Comparison of ENCODE assay signal across 1 cellular context in the genomic region with DNA sequence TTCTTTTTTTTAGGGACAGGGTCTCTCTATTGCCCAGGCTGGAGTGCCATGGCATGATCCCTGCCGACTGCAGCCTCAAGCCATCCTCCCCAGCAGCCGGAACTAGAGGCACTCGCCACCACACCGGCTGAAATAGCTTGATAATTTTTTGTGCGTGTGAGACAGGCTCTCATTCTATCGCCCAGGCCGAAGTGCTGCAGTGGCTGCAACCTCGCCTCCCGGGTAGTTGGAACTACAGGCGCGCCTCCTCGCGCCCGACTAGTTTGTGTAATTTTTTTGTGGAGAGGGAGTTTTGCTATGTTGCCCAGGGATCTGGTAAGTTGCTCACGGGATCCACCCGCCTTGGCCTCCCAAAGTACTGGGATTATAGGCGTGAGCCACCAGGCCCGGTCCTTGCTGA.
TF ChIP-seq lines count a peak whose summit lies in the region.

No MANE protein-coding gene starts in this region.

TF ChIP-seq in HepG2, 621 proteins besides CTCF, POLR2A, EP300 and RAD21:
- TF ChIP-seq FOXO1 (CRISPR knock-in tag; IDR thresholded peaks at IDR 0.05), result no peak
- TF ChIP-seq RFX5 (IDR thresholded peaks at IDR 0.05; ENCODE audit: low read depth, low read length), result no peak
- no peak for TF ChIP-seq FOXA1 (IDR thresholded peaks at IDR 0.05)
- TF ChIP-seq FOXA1 (CRISPR knock-in tag; IDR thresholded peaks at IDR 0.05), result no peak
- no peak for TF ChIP-seq ZNF329 (CRISPR knock-in tag; IDR thresholded peaks at IDR 0.05; ENCODE audit: low read depth)
- no peak for TF ChIP-seq ZBTB21 (CRISPR knock-in tag; IDR thresholded peaks at IDR 0.05)
- TF ChIP-seq NFRKB (IDR thresholded peaks at IDR 0.05), result no peak
- no peak for TF ChIP-seq ZNF354B (CRISPR knock-in tag; IDR thresholded peaks at IDR 0.05)
- no peak for TF ChIP-seq SIN3A (IDR thresholded peaks at IDR 0.05; ENCODE audit: borderline replicate concordance, low read depth, low read length)
- no peak for TF ChIP-seq KAT7 (CRISPR knock-in tag; IDR thresholded peaks at IDR 0.05; ENCODE audit: borderline replicate concordance)
- TF ChIP-seq CC2D1A (CRISPR knock-in tag; IDR thresholded peaks at IDR 0.05), result no peak
